ENCODE assay signal across 14 cellular contexts in genomic region chr19:34313188-34313587, GRCh38. TPM values are rescaled to one million over a fixed set of nuclear protein-coding genes. Genes with fewer than 3 reads are reported as not detected.
DNase-seq lines count a peak whose midpoint lies in the region; ATAC-seq and TF ChIP-seq lines count a peak whose summit lies in the region.
"Had no signal": no experiment of that assay in that cellular context is flagged by ENCODE, and none has a peak within 500 bp of the region (broad histone marks: within the 10 kb centered on the region; RNA-seq: fewer than 3 reads in every experiment).

No MANE protein-coding gene starts in this region.

- H3K4me3 ChIP-seq in DOHH2 (ENCODE audit: low read length) (no peak overlapping the region), fibroblast of mammary gland (ENCODE audit: control insufficient read depth, low read depth, low read length) (no peak overlapping the region), osteoblast (ENCODE audit: insufficient read depth, low read length) (no peak overlapping the region)

- H3K4me2 ChIP-seq in DOHH2 (ENCODE audit: low read length) (no peak overlapping the region), osteoblast (ENCODE audit: insufficient read depth, low read length) (peak overlapping the region; percentile 3)

- no peaks in the 10 kb centered on the region for H3K27me3 Mint-ChIP-seq in stimulated activated naive CD8-positive, alpha-beta T cell treated with anti-CD3 and anti-CD28 coated beads, Interleukin-15, amount 100 ng/mL, for 72 hours
- H3K27me3 Mint-ChIP-seq: activated T-helper 17 cell treated with anti-CD3 and anti-CD28 coated beads, Interleukin-2, amount 50 U/mL, for 72 hours; central memory CD8-positive, alpha-beta T cell had no signal

- H3K79me2 ChIP-seq in DOHH2 (ENCODE audit: control insufficient read depth, low read length) (peaks cover 60% of the 10 kb centered on the region), osteoblast (ENCODE audit: insufficient read depth, low read length) (peaks cover 66% of the 10 kb centered on the region)

- no peaks in the 10 kb centered on the region for H3K9me2 ChIP-seq in DOHH2 (replicated peaks; ENCODE audit: control insufficient read depth, low read length)

- CTCF ChIA-PET in RWPE1 (lab: Yijun Ruan, JAX): no interaction called here

- POLR2A ChIA-PET in RWPE1 (lab: Yijun Ruan, JAX; ENCODE audit: low non-redundant PET): no interaction called here

- H3K4me3 Mint-ChIP-seq in stimulated activated naive CD8-positive, alpha-beta T cell treated with anti-CD3 and anti-CD28 coated beads, Interleukin-15, amount 100 ng/mL, for 72 hours: no peak overlapping the region
- H3K4me3 Mint-ChIP-seq: activated T-helper 17 cell treated with anti-CD3 and anti-CD28 coated beads, Interleukin-2, amount 50 U/mL, for 72 hours; central memory CD8-positive, alpha-beta T cell; stimulated activated effector memory CD8-positive, alpha-beta T cell treated with anti-CD3 and anti-CD28 coated beads, Interleukin-12 subunit alpha, Interleukin-12 subunit beta, amount 100 ng/mL, for 72 hours had no signal

- H3F3A ChIP-seq in DOHH2 (ENCODE audit: control insufficient read depth, insufficient read depth): peaks cover 22% of the 10 kb centered on the region

- ATAC-seq in stimulated activated naive CD8-positive, alpha-beta T cell treated with anti-CD3 and anti-CD28 coated beads, Interleukin-15, amount 100 ng/mL, for 72 hours: no peak
- ATAC-seq in HG03378 (IDR thresholded peaks at IDR 0.05; ENCODE audit: unreplicated experiment): no peak
- ATAC-seq: activated T-helper 17 cell treated with anti-CD3 and anti-CD28 coated beads, Interleukin-2, amount 50 U/mL, for 72 hours; stimulated activated effector memory CD8-positive, alpha-beta T cell treated with anti-CD3 and anti-CD28 coated beads, Interleukin-12 subunit alpha, Interleukin-12 subunit beta, amount 100 ng/mL, for 72 hours had no signal

- H3K9me3 Mint-ChIP-seq in stimulated activated naive CD8-positive, alpha-beta T cell treated with anti-CD3 and anti-CD28 coated beads, Interleukin-15, amount 100 ng/mL, for 72 hours: no peaks in the 10 kb centered on the region
- H3K9me3 Mint-ChIP-seq: activated T-helper 17 cell treated with anti-CD3 and anti-CD28 coated beads, Interleukin-2, amount 50 U/mL, for 72 hours; central memory CD8-positive, alpha-beta T cell; stimulated activated effector memory CD8-positive, alpha-beta T cell treated with anti-CD3 and anti-CD28 coated beads, Interleukin-12 subunit alpha, Interleukin-12 subunit beta, amount 100 ng/mL, for 72 hours had no signal

- H3K4me1 ChIP-seq in DOHH2 (ENCODE audit: control insufficient read depth, low read length) (peaks cover 87% of the 10 kb centered on the region), osteoblast (ENCODE audit: insufficient read depth, low read length) (peaks cover 34% of the 10 kb centered on the region)

- H3K27me3 ChIP-seq in DOHH2 (ENCODE audit: control insufficient read depth, low read length): no peaks in the 10 kb centered on the region
- no peaks in the 10 kb centered on the region for H3K27me3 ChIP-seq in osteoblast (ENCODE audit: insufficient read depth, low read length)

- no peak for TF ChIP-seq CTCF in DOHH2 (IDR thresholded peaks at IDR 0.05; ENCODE audit: low read depth, low read length, poor library complexity, severe bottlenecking)
- TF ChIP-seq CTCF in RWPE1 (conservative IDR thresholded peaks at IDR 0.05; ENCODE audit: low read depth): no peak
- TF ChIP-seq CTCF in fibroblast of mammary gland (conservative IDR thresholded peaks at IDR 0.05; ENCODE audit: control insufficient read depth, insufficient read depth, low read depth, low read length): no peak
- no peak for TF ChIP-seq CTCF in osteoblast (IDR thresholded peaks at IDR 0.05; ENCODE audit: extremely low read depth, low read depth, low read length)
- no peak for TF ChIP-seq CTCF in GM20000 (IDR thresholded peaks at IDR 0.05; ENCODE audit: extremely low read depth, missing control alignments)

- no peak overlapping the region for H2AFZ ChIP-seq in osteoblast (ENCODE audit: low read length)

- H4K20me1 ChIP-seq in DOHH2 (ENCODE audit: control insufficient read depth, insufficient read depth, low read depth, low read length): no peaks in the 10 kb centered on the region
- peaks cover 12% of the 10 kb centered on the region for H4K20me1 ChIP-seq in osteoblast (ENCODE audit: insufficient read depth, low read length)

- DNase-seq in RWPE1 (ENCODE audit: low spot score): peak; percentile 67
- DNase-seq in fibroblast of mammary gland (ENCODE audit: low read depth): peak; percentile 60
- DNase-seq in osteoblast (ENCODE audit: insufficient read length, low spot score, missing footprints): peak; percentile 74
- no peak for DNase-seq in anterior cingulate cortex (lab: John Stamatoyannopoulos, UW)
- DNase-seq in stimulated activated naive CD8-positive, alpha-beta T cell treated with anti-CD3 and anti-CD28 coated beads, Interleukin-15, amount 100 ng/mL, for 72 hours: no peak
- DNase-seq in GM20000 (ENCODE audit: low spot score): no peak
- DNase-seq: C1 segment of cervical spinal cord; occipital lobe; stimulated activated CD4-positive, alpha-beta T cell treated with anti-CD3 and anti-CD28 coated beads, Interleukin-1b, Interleukin-23, amount 100 ng/mL, for 48 hours had no signal

- no peaks in the 10 kb centered on the region for H3K9me3 ChIP-seq in DOHH2 (ENCODE audit: control insufficient read depth, insufficient read depth, low read length)
- H3K9me3 ChIP-seq in osteoblast (ENCODE audit: low read depth, low read length): no peaks in the 10 kb centered on the region

- H3K27ac Mint-ChIP-seq in stimulated activated naive CD8-positive, alpha-beta T cell treated with anti-CD3 and anti-CD28 coated beads, Interleukin-15, amount 100 ng/mL, for 72 hours: no peak overlapping the region
- H3K27ac Mint-ChIP-seq: activated T-helper 17 cell treated with anti-CD3 and anti-CD28 coated beads, Interleukin-2, amount 50 U/mL, for 72 hours; stimulated activated effector memory CD8-positive, alpha-beta T cell treated with anti-CD3 and anti-CD28 coated beads, Interleukin-12 subunit alpha, Interleukin-12 subunit beta, amount 100 ng/mL, for 72 hours had no signal

- H3K36me3 ChIP-seq in DOHH2 (ENCODE audit: control insufficient read depth, low read length) (peaks cover 10% of the 10 kb centered on the region), osteoblast (ENCODE audit: insufficient read depth, low read length) (no peaks in the 10 kb centered on the region)

- H3K27ac ChIP-seq in DOHH2 (ENCODE audit: low read depth, low read length) (peak overlapping the region; percentile 74; the same call in 1 of the 2 replicates), RWPE1 (peak overlapping the region; percentile 48), osteoblast (ENCODE audit: low read depth, low read length) (peak overlapping the region; percentile 5)

- H3K4me1 Mint-ChIP-seq in stimulated activated naive CD8-positive, alpha-beta T cell treated with anti-CD3 and anti-CD28 coated beads, Interleukin-15, amount 100 ng/mL, for 72 hours: peaks cover 66% of the 10 kb centered on the region

RNA-seq across cellular contexts. Expression of gene GPI, which starts 51.8 kb away (rescaled TPM):
- 122 and 133 TPM in 2 replicates for total RNA-seq in osteoblast

RNA-seq across cellular contexts. Expression of gene GARRE1, which starts 58.8 kb away (rescaled TPM):
- total RNA-seq in osteoblast: 25.0 and 29.8 TPM in 2 replicates

Comparison
In these comparisons a context has a peak if more than half of its experiments do, and no peak if none do; other contexts are left out.
1. H3K27ac ChIP-seq: peak in every context shown above with its lines; median percentile 74 in DOHH2; 48 in RWPE1; 5 in osteoblast.
2. DNase-seq: peak in RWPE1 (single experiment), fibroblast of mammary gland (single experiment) and osteoblast (single experiment); none in anterior cingulate cortex (0 of 58), stimulated activated naive CD8-positive, alpha-beta T cell treated with anti-CD3 and anti-CD28 coated beads, Interleukin-15, amount 100 ng/mL, for 72 hours (0 of 2) and GM20000 (single experiment).